In the genomic region with DNA sequence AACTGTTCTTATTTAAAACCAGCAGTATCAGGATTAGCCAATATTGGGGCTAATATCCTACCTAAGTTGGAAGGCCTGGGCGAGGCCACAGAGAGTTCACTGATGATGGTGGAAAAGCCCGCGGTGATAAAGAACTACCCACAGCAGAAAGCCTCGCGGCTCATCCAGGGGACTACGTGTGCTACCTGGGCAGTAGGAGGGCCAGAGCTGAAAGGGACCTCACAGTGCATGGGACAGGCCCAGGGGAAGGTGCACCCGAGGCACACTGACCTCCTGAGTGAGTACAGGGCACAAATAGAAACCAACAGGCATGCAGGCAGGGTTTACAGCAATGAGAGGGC, we compare ENCODE assay signal across 1 cellular context.
TF ChIP-seq lines count a peak whose summit lies in the region.

No MANE protein-coding gene starts in this region.

TF ChIP-seq in GM12878, 131 proteins besides CTCF, POLR2A, EP300 and RAD21:
- no peak for TF ChIP-seq DPF2 (IDR thresholded peaks at IDR 0.05)
- no peak for TF ChIP-seq RB1 (IDR thresholded peaks at IDR 0.05; ENCODE audit: borderline replicate concordance)
- no peak for TF ChIP-seq STAT1 (conservative IDR thresholded peaks at IDR 0.05)
- TF ChIP-seq SMAD1 (IDR thresholded peaks at IDR 0.05; ENCODE audit: low read depth, partially characterized antibody): no peak
- no peak for TF ChIP-seq SRF (IDR thresholded peaks at IDR 0.05; ENCODE audit: low read depth in 2 of 2, low read length in 2 of 2)
- no peak for TF ChIP-seq MYC (IDR thresholded peaks at IDR 0.05; ENCODE audit: insufficient read depth, insufficient read length, insufficient replicate concordance, low read length, severe bottlenecking)
- no peak for TF ChIP-seq RUNX3 (IDR thresholded peaks at IDR 0.05; ENCODE audit: low read length)
- no peak for TF ChIP-seq SREBF2 (IDR thresholded peaks at IDR 0.05; ENCODE audit: low read length)
- no peak for TF ChIP-seq ZSCAN29 (IDR thresholded peaks at IDR 0.05)
TF ChIP-seq in GM12878: peak in this region for 0.
